Comparison of ENCODE assay signal across 13 cellular contexts in the genomic region with DNA sequence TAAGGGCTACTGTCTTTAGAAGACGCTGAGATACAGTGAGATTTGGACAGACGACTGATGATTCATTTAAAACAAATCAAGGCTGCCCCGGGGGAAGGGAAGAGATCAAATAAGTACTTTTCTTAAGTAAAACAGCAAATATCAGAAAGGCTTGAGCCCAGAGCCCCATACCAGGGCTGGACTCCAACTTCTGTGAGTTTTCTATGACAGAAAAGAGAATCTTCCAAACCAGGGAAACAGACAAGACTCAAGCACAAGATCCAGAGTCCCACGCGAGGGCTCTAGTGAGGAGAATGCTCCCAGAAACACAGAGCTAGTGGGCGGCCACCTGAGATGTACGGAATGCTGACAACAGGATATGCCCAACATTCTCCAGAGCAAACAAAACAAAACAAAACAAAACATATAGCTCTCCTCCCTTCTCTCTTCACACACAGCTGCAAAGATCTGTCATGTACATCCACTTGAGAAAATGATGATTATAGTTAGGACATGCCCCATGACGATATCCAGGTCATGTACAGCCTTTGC. TPM values are rescaled to one million over a fixed set of nuclear protein-coding genes. Genes with fewer than 3 reads are reported as not detected.
A peak's percentile ranks its signal among the peaks of the same experiment; 100 is the strongest.
DNase-seq lines count a peak whose midpoint lies in the region; ATAC-seq and TF ChIP-seq lines count a peak whose summit lies in the region.
"Had no signal": no experiment of that assay in that cellular context is flagged by ENCODE, and none has a peak within 500 bp of the region (broad histone marks: within the 10 kb centered on the region; RNA-seq: fewer than 3 reads in every experiment).

No MANE protein-coding gene starts in this region.

- peak overlapping the region; percentile 27 for H3K4me3 Mint-ChIP-seq in Calu3 (ENCODE audit: low read depth, unreplicated experiment)
- no peak overlapping the region for H3K4me3 Mint-ChIP-seq in activated CD4-positive, alpha-beta T cell treated with anti-CD3 and anti-CD28 coated beads, Interleukin-2, amount 10 ng/mL, durations not matched to agents 24 days and 14 days
- H3K4me3 Mint-ChIP-seq: CD4-positive, CD25-positive, alpha-beta regulatory T cell had no signal

- no peaks in the 10 kb centered on the region for H3K27me3 Mint-ChIP-seq in Calu3 (ENCODE audit: unreplicated experiment)
- no peaks in the 10 kb centered on the region for H3K27me3 Mint-ChIP-seq in activated CD4-positive, alpha-beta T cell treated with anti-CD3 and anti-CD28 coated beads, Interleukin-2, amount 10 ng/mL, durations not matched to agents 24 days and 14 days
- H3K27me3 Mint-ChIP-seq: CD4-positive, CD25-positive, alpha-beta regulatory T cell had no signal

- peaks cover 6% of the 10 kb centered on the region for H3K36me3 Mint-ChIP-seq in Calu3 (ENCODE audit: insufficient read depth, unreplicated experiment)
- peaks cover 11% of the 10 kb centered on the region for H3K36me3 Mint-ChIP-seq in activated CD4-positive, alpha-beta T cell treated with anti-CD3 and anti-CD28 coated beads, Interleukin-2, amount 10 ng/mL, durations not matched to agents 24 days and 14 days (ENCODE audit: low read depth)

- DNase-seq in Calu3 (no peak), adipocyte (ENCODE audit: low read depth) (peak; percentile 41), Right ventricle myocardium superior (no peak), gastrocnemius medialis (no peak), UCSD-AML1 (lab: John Stamatoyannopoulos, UW; ENCODE audit: unreplicated experiment) (no peak), NCI-H2171 treated with DMSO at 0.1 percent for 48 hours (lab: John Stamatoyannopoulos, UW) (no peak)
- no peak for DNase-seq in activated CD4-positive, CD25-positive, alpha-beta regulatory T cell treated with anti-CD3 and anti-CD28 coated beads, Interleukin-2, amount 50 U/mL, for 72 hours
- DNase-seq in activated CD4-positive, alpha-beta T cell treated with anti-CD3 and anti-CD28 coated beads, Interleukin-2, amount 10 ng/mL, durations not matched to agents 24 days and 14 days = no peak
- DNase-seq: CD4-positive, CD25-positive, alpha-beta regulatory T cell; mucosa of descending colon; NCI-H524 treated with DMSO at 0.1 percent for 48 hours; stimulated activated naive CD4-positive, alpha-beta T cell treated with Interleukin-2 at 50 U/mL for 16 hours had no signal

- ATAC-seq in Right ventricle myocardium superior (ENCODE audit: poor library complexity) = peak; percentile 4
- ATAC-seq in gastrocnemius medialis = no peak
- ATAC-seq: GM12878 had no signal

- peak overlapping the region; percentile 97 to 100 (median 98) for H3K27ac ChIP-seq in gastrocnemius medialis

- in situ Hi-C loops in gastrocnemius medialis (cut with MboI; ENCODE audit: low sequenced_read_pairs in 4 of 4) = loop anchor here in 1 of 4 donors (10.0 to 25.0 kb wide), 2 partner anchors 58 to 775 kb away; no protein-coding TSS in a partner anchor

- H3K4me1 Mint-ChIP-seq in Calu3 (ENCODE audit: low read depth, unreplicated experiment) = peaks cover 52% of the 10 kb centered on the region
- peaks cover 50% of the 10 kb centered on the region for H3K4me1 Mint-ChIP-seq in activated CD4-positive, alpha-beta T cell treated with anti-CD3 and anti-CD28 coated beads, Interleukin-2, amount 10 ng/mL, durations not matched to agents 24 days and 14 days

- BruUV-seq in Calu3 (replicated peaks; lab: Mats Ljungman, UMichigan) = no TSS peak

- peak overlapping the region; percentile 75 for H3K9ac ChIP-seq in adipocyte (ENCODE audit: low read length)

- no peaks in the 10 kb centered on the region for H3K9me3 Mint-ChIP-seq in Calu3 (ENCODE audit: low read depth, unreplicated experiment)
- no peaks in the 10 kb centered on the region for H3K9me3 Mint-ChIP-seq in activated CD4-positive, alpha-beta T cell treated with anti-CD3 and anti-CD28 coated beads, Interleukin-2, amount 10 ng/mL, durations not matched to agents 24 days and 14 days
- H3K9me3 Mint-ChIP-seq: CD4-positive, CD25-positive, alpha-beta regulatory T cell had no signal

- TF ChIP-seq CTCF in Calu3 (IDR thresholded peaks at IDR 0.05; ENCODE audit: unreplicated experiment) (no peak), gastrocnemius medialis (IDR thresholded peaks at IDR 0.05 in 4 of 5, conservative IDR thresholded peaks at IDR 0.05 in 1 of 5) (no peak)

- peaks cover 18% of the 10 kb centered on the region for H3K36me3 ChIP-seq in adipocyte (ENCODE audit: control insufficient read depth, insufficient read depth, low read length, severe bottlenecking)
- no peaks in the 10 kb centered on the region for H3K36me3 ChIP-seq in gastrocnemius medialis

- CTCF ChIA-PET in Calu3 (lab: Charles Lee) = interaction anchor here (0.5 to 0.6 kb wide), 2 partner anchors 82 to 314 kb away, joined by 3 read pairs; no protein-coding TSS in a partner anchor

- H3K4me1 ChIP-seq in adipocyte (ENCODE audit: control insufficient read depth, insufficient read depth, low read length) (peaks cover 73% of the 10 kb centered on the region), gastrocnemius medialis (peaks cover 65 to 80% of the 10 kb centered on the region in 2 donors)

- no peaks in the 10 kb centered on the region for H3K9me3 ChIP-seq in adipocyte (ENCODE audit: control insufficient read depth, low read length)
- no peaks in the 10 kb centered on the region for H3K9me3 ChIP-seq in gastrocnemius medialis
- H3K9me3 ChIP-seq: mucosa of descending colon had no signal

- TF ChIP-seq POLR2A in gastrocnemius medialis (IDR thresholded peaks at IDR 0.05) = no peak

- intact Hi-C loops in Calu3 (cut with micrococcal nuclease; ENCODE audit: unreplicated experiment) = no loop called here
- intact Hi-C loops in Right ventricle myocardium superior (cut with DNase I) = no loop called here
- intact Hi-C loops in gastrocnemius medialis (cut with DNase I; ENCODE audit: low total_unique reads) = loop anchor here (10.0 kb wide), 3 partner anchors 468 to 762 kb away; no protein-coding TSS in a partner anchor
- intact Hi-C loops in activated CD4-positive, alpha-beta T cell treated with anti-CD3 and anti-CD28 coated beads, Interleukin-2, amount 10 ng/mL, durations not matched to agents 24 days and 14 days (cut with micrococcal nuclease) = no loop called here

- H3K27me3 ChIP-seq in adipocyte (replicated peaks; ENCODE audit: control insufficient read depth, insufficient read depth, low read length) (no peaks in the 10 kb centered on the region), gastrocnemius medialis (no peaks in the 10 kb centered on the region)

- H3K4me3 ChIP-seq in adipocyte (ENCODE audit: low read length) (peak overlapping the region; percentile 60), gastrocnemius medialis (peak overlapping the region; percentile 21 to 51 (median 42))
- H3K4me3 ChIP-seq: GM12878, mucosa of descending colon had no signal

- H3K27ac Mint-ChIP-seq in Calu3 (ENCODE audit: unreplicated experiment) = peak overlapping the region; percentile 71
- H3K27ac Mint-ChIP-seq in activated CD4-positive, alpha-beta T cell treated with anti-CD3 and anti-CD28 coated beads, Interleukin-2, amount 10 ng/mL, durations not matched to agents 24 days and 14 days = no peak overlapping the region

RNA-seq across cellular contexts. Expression of gene ACSL1, which starts 13.1 kb away (rescaled TPM):
- total RNA-seq in Calu3 (2022) (19.1 and 31.9 TPM in 2 replicates), Right ventricle myocardium superior (495 TPM), gastrocnemius medialis (1,000 to 10,000 TPM in 3 of 4 donors, 100 to 1,000 TPM in 1; 591 to 2,181 (median 1,316) TPM)
- 38.3 and 41.7 TPM in 2 replicates for total RNA-seq in activated CD4-positive, alpha-beta T cell treated with anti-CD3 and anti-CD28 coated beads, Interleukin-2, amount 10 ng/mL, durations not matched to agents 24 days and 14 days

Comparison
In these comparisons a context has a peak if more than half of its experiments do, and no peak if none do; other contexts are left out.
1. RNA of gene ACSL1, which starts 13.1 kb away (total RNA-seq): 591 to 2,181 TPM in gastrocnemius medialis and 495 TPM in Right ventricle myocardium superior (single experiment); 38.3 to 41.7 TPM in activated CD4-positive, alpha-beta T cell treated with anti-CD3 and anti-CD28 coated beads, Interleukin-2, amount 10 ng/mL, durations not matched to agents 24 days and 14 days and 19.1 to 31.9 TPM in Calu3; every median in the first group is over 10 times any median in the second.